Comparison of ENCODE assay signal across 9 cellular contexts in the genomic region with DNA sequence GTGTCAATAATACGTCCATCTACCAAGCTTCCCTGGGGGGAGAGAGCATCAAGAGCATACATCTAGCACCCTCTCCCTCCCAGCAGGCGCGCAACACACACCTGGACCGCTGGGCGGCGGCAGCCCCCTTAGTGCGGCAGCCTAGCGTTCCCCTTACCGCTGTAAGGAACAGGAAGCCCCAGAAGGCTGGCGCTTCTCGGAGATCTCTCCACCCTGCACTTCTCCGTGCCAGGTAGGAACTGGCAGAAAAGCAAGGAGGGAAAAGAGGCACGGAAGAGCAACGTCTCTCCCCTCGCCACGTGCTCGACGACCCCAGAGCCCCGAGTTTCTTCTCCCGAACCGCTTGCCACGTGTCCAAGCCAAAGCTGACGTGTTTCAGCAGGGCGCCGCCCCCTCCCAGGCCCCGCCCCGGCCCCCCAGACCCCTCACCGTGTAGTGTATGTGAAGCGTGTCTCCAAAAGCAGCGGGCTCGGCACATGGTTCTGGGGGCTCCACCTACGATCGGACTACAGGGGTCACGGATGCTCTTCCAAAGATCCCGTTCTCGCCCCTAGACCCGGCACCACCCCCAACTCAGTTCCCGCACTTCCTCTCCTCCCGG. TPM values are rescaled to one million over a fixed set of nuclear protein-coding genes. Genes with fewer than 3 reads are reported as not detected.
A peak's percentile ranks its signal among the peaks of the same experiment; 100 is the strongest.
DNase-seq lines count a peak whose midpoint lies in the region; ATAC-seq and TF ChIP-seq lines count a peak whose summit lies in the region.
"Had no signal": no experiment of that assay in that cellular context is flagged by ENCODE, and none has a peak within 500 bp of the region (broad histone marks: within the 10 kb centered on the region; RNA-seq: fewer than 3 reads in every experiment).

No MANE protein-coding gene starts in this region.

- H3F3A ChIP-seq in SK-N-SH (replicated peaks; ENCODE audit: insufficient read depth), result peaks cover 12% of the 10 kb centered on the region

- H3K27me3 ChIP-seq in SK-N-SH (ENCODE audit: insufficient read depth) (no peaks in the 10 kb centered on the region), adrenal gland (no peaks in the 10 kb centered on the region)

- H3K9me3 ChIP-seq in SK-N-SH (no peaks in the 10 kb centered on the region), adrenal gland (replicated peaks in 1 of 3) (no peaks in the 10 kb centered on the region)

- no peak for TF ChIP-seq POLR2A in adrenal gland (IDR thresholded peaks at IDR 0.05)

- H3K9me2 ChIP-seq in SK-N-SH, result no peaks in the 10 kb centered on the region

- DNase-seq in AML-193 (lab: John Stamatoyannopoulos, UW), result peak; percentile 38 to 42
- DNase-seq in SK-N-SH, result peak; percentile 77
- DNase-seq in adrenal gland, result peak in 6 of 7 donors; percentile 34 to 69 (median 49)
- peak; percentile 56 for DNase-seq in iris pigment epithelial cell (ENCODE audit: low read depth)
- peak; percentile 72 for DNase-seq in stimulated activated CD4-positive, alpha-beta T cell treated with anti-CD3 and anti-CD28 coated beads, Interleukin-2, amount 100 ng/mL, for 4 hours (ENCODE audit: low read depth)
- DNase-seq in NCI-H524 treated with DMSO at 0.1 percent for 48 hours (lab: John Stamatoyannopoulos, UW), result no peak

- peaks cover 9% of the 10 kb centered on the region; the same call in 1 of the 2 replicates for H3K79me2 ChIP-seq in SK-N-SH (ENCODE audit: insufficient read depth)

- intact Hi-C loops in adrenal gland (cut with DNase I), result no loop called here

- H3K27ac ChIP-seq in SK-N-SH (ENCODE audit: low read depth in 2 of 2, low read length in 1 of 2) (no peak overlapping the region), adrenal gland (peak overlapping the region in 2 of 5 donors; percentile 48 to 56)

- 53% methylated on average over 36 of the region's 39 CpGs for WGBS in SK-N-SH (ENCODE audit: low lambda C conversion rate)
- 1 to 2% (median 2%) methylated on average over 20 to 39 of the region's 39 CpGs for WGBS in adrenal gland, 4 donors

- no peaks in the 10 kb centered on the region for H4K20me1 ChIP-seq in SK-N-SH (ENCODE audit: insufficient read depth)

- peak overlapping the region; percentile 48; the same call in 1 of the 2 replicates for H3K9ac ChIP-seq in SK-N-SH

- no peak for TF ChIP-seq EP300 in SK-N-SH (IDR thresholded peaks at IDR 0.05; ENCODE audit: borderline replicate concordance in 1 of 2, low read depth in 1 of 2, low read length in 1 of 2)

- ATAC-seq in GM19023 (IDR thresholded peaks at IDR 0.05; ENCODE audit: unreplicated experiment), result peak; percentile 88
- peak; percentile 82 for ATAC-seq in HG03342 (IDR thresholded peaks at IDR 0.05; ENCODE audit: unreplicated experiment)
- ATAC-seq: K562 had no signal

- POLR2A ChIA-PET in SK-N-SH (lab: Yijun Ruan, JAX), result no interaction called here

- CTCF ChIA-PET in SK-N-SH (lab: Yijun Ruan, JAX), result interaction anchor here (0.7 to 3.9 kb wide), 20 partner anchors 11 to 120 kb away, joined by 3 to 29 read pairs (median 4); a partner anchor contains a TSS

- peak overlapping the region; percentile 52 to 57; a peak in 3 of 4 replicates for H3K4me3 ChIP-seq in SK-N-SH (ENCODE audit: low read depth in 2 of 2, low read length in 1 of 2)
- peak overlapping the region; percentile 59 to 94 (median 77) for H3K4me3 ChIP-seq in adrenal gland
- H3K4me3 ChIP-seq: K562 had no signal

- peak overlapping the region; percentile 46; the same call in 1 of the 2 replicates for H2AFZ ChIP-seq in SK-N-SH (ENCODE audit: low read depth)

- H3K4me1 ChIP-seq in SK-N-SH (ENCODE audit: control insufficient read depth in 1 of 2, insufficient read depth in 2 of 2, low read depth in 1 of 2, low read length in 1 of 2) (no peaks in the 10 kb centered on the region; a peak in 1 of 4 replicates), adrenal gland (replicated peaks in 1 of 2) (peaks cover 0 to 10% of the 10 kb centered on the region in 2 donors)

- H3K4me2 ChIP-seq in SK-N-SH, result peak overlapping the region; percentile 61; the same call in 1 of the 2 replicates

- TF ChIP-seq RAD21 in SK-N-SH (IDR thresholded peaks at IDR 0.05; ENCODE audit: low read length), result peak; percentile 44

- H3K36me3 ChIP-seq in SK-N-SH (replicated peaks in 1 of 2; ENCODE audit: control insufficient read depth in 1 of 2, insufficient read depth in 2 of 2, low read length in 1 of 2) (peaks cover 33 to 34% of the 10 kb centered on the region in 2 experiments), adrenal gland (replicated peaks in 1 of 2) (no peaks in the 10 kb centered on the region)

- TF ChIP-seq CTCF in SK-N-SH (IDR thresholded peaks at IDR 0.05) (peak; percentile 36), adrenal gland (IDR thresholded peaks at IDR 0.05) (peak; percentile 17 to 54 (median 42))

TF ChIP-seq in SK-N-SH, 30 proteins besides CTCF, POLR2A, EP300 and RAD21:
- TF ChIP-seq YY1 (IDR thresholded peaks at IDR 0.05; ENCODE audit: low read depth), result no peak
- no peak for TF ChIP-seq SIN3A (IDR thresholded peaks at IDR 0.05; ENCODE audit: borderline replicate concordance, low read depth, low read length)
- TF ChIP-seq, protein P1, sequence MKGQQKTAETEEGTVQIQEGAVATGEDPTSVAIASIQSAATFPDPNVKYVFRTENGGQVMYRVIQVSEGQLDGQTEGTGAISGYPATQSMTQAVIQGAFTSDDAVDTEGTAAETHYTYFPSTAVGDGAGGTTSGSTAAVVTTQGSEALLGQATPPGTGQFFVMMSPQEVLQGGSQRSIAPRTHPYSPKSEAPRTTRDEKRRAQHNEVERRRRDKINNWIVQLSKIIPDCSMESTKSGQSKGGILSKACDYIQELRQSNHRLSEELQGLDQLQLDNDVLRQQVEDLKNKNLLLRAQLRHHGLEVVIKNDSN (IDR thresholded peaks at IDR 0.05; ENCODE audit: borderline replicate concordance, low read depth), result peak; percentile 26; the same call in 1 of the 2 replicates
- peak; percentile 66 for TF ChIP-seq MXI1 (IDR thresholded peaks at IDR 0.05; ENCODE audit: low read depth, low read length)
- no peak for TF ChIP-seq ELF1 (IDR thresholded peaks at IDR 0.05)
- TF ChIP-seq SMC3 (IDR thresholded peaks at IDR 0.05; ENCODE audit: low read depth, low read length), result peak; percentile 22; the same call in 1 of the 2 replicates
- TF ChIP-seq, protein P2, sequence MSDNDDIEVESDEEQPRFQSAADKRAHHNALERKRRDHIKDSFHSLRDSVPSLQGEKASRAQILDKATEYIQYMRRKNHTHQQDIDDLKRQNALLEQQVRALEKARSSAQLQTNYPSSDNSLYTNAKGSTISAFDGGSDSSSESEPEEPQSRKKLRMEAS (IDR thresholded peaks at IDR 0.05; ENCODE audit: low read depth), result 0 out of 2 replicates have a peak, but pooled peaks have one; percentile 22

RNA-seq across cellular contexts. Expression of a gene that starts 0.6 kb away (rescaled TPM):
- polyA plus RNA-seq in SK-N-SH (2012; rRNA removed) (23.7 and 28.5 TPM in 2 replicates), adrenal gland (100 to 1,000 TPM in 1 of 3 donors, 10 to 100 TPM in 2; 52.9 to 118 (median 64.4) TPM)
- polyA plus RNA-seq in SK-N-SH (2012; cell fraction: cytosol; rRNA removed), result 12.1 and 14.1 TPM in 2 replicates
- 144 and 155 TPM in 2 replicates for polyA plus RNA-seq in SK-N-SH (2012; cell fraction: nucleus; rRNA removed)
- 10 to 100 TPM in 6 of 8 donors, 1 to 10 TPM in 2; 4.1 to 49.7 (median 20.0) TPM for total RNA-seq in adrenal gland

RNA-seq across cellular contexts. Expression of a gene that starts 32.6 kb away (rescaled TPM):
- polyA plus RNA-seq in SK-N-SH (2012; rRNA removed) (204 and 261 TPM in 2 replicates), adrenal gland (100 to 1,000 TPM in 1 of 3 donors, 10 to 100 TPM in 2; 55.2 to 172 (median 62.5) TPM)
- 191 and 203 TPM in 2 replicates for polyA plus RNA-seq in SK-N-SH (2012; cell fraction: cytosol; rRNA removed)
- polyA plus RNA-seq in SK-N-SH (2012; cell fraction: nucleus; rRNA removed), result 152 and 174 TPM in 2 replicates
- 100 to 1,000 TPM in 5 of 8 donors, 10 to 100 TPM in 3; 86.8 to 237 (median 139) TPM for total RNA-seq in adrenal gland

RNA-seq across cellular contexts. Expression of a gene that starts 46.8 kb away (rescaled TPM):
- 0.11 and 0.18 TPM in 2 replicates for polyA plus RNA-seq in SK-N-SH (2012; rRNA removed)
- 0.08 and 0.23 TPM in 2 replicates for polyA plus RNA-seq in SK-N-SH (2012; cell fraction: cytosol; rRNA removed)
- 0.33 and 0.54 TPM in 2 replicates for polyA plus RNA-seq in SK-N-SH (2012; cell fraction: nucleus; rRNA removed)
- total RNA-seq in adrenal gland, result under 1 TPM in 3 of 8 donors, not detected in 5; 0.15 to 0.40 (median 0.19) TPM
- polyA plus RNA-seq in adrenal gland, result under 1 TPM in 2 of 3 donors, not detected in 1; 0.84 to 0.88 TPM

RNA-seq across cellular contexts. Expression of a gene that starts 53.4 kb away (rescaled TPM):
- polyA plus RNA-seq in SK-N-SH (2012; rRNA removed), result not detected in 2 replicates
- polyA plus RNA-seq in SK-N-SH (2012; cell fraction: cytosol; rRNA removed), result not detected in 2 replicates
- not detected in 2 replicates for polyA plus RNA-seq in SK-N-SH (2012; cell fraction: nucleus; rRNA removed)
- not detected for total RNA-seq in adrenal gland
- not detected for polyA plus RNA-seq in adrenal gland
- total RNA-seq: K562 had no signal
- polyA plus RNA-seq: K562 had no signal

RNA-seq across cellular contexts. Expression of a gene that starts 59.0 kb away (rescaled TPM):
- polyA plus RNA-seq in SK-N-SH (2012; rRNA removed) (0.19 and 0.39 TPM in 2 replicates), adrenal gland (1 to 10 TPM in 1 of 3 donors, under 1 TPM in 2; 0.20 to 2.9 (median 0.72) TPM)
- polyA plus RNA-seq in SK-N-SH (2012; cell fraction: cytosol; rRNA removed), result 0.13 and 0.28 TPM in 2 replicates
- polyA plus RNA-seq in SK-N-SH (2012; cell fraction: nucleus; rRNA removed), result 0.25 and 0.26 TPM in 2 replicates
- total RNA-seq in adrenal gland, result under 1 TPM in 3 of 8 donors, not detected in 5; 0.42 to 0.50 (median 0.43) TPM
